ENCODE assay signal across 8 cellular contexts in genomic region chr12:6426882-6427671, GRCh38. TPM values are rescaled to one million over a fixed set of nuclear protein-coding genes. Genes with fewer than 3 reads are reported as not detected.
DNase-seq lines count a peak whose midpoint lies in the region; ATAC-seq and TF ChIP-seq lines count a peak whose summit lies in the region.

No MANE protein-coding gene starts in this region.

- H3K4me3 ChIP-seq in kidney epithelial cell (ENCODE audit: low read depth, low read length) (no peak overlapping the region), A673 (ENCODE audit: low read depth, low read length, poor library complexity, severe bottlenecking) (no peak overlapping the region)

- H3K27ac ChIP-seq in A673 (ENCODE audit: low read depth, low read length, poor library complexity, severe bottlenecking): no peak overlapping the region

- no peaks in the 10 kb centered on the region for H3K9me3 ChIP-seq in A673 (ENCODE audit: low read depth, low read length, poor library complexity, severe bottlenecking)

- BruUV-seq in A673 (replicated peaks; lab: Mats Ljungman, UMichigan): no TSS peak

- H3K4me1 ChIP-seq in A673 (ENCODE audit: insufficient read depth, low read length, poor library complexity, severe bottlenecking): peaks cover 19% of the 10 kb centered on the region

- peak; percentile 58 for ATAC-seq in GM18870 (IDR thresholded peaks at IDR 0.05; ENCODE audit: unreplicated experiment)
- peak; percentile 51 for ATAC-seq in HG03045 (IDR thresholded peaks at IDR 0.05; ENCODE audit: unreplicated experiment)

- POLR2A ChIA-PET in A673 (lab: Charles Lee; ENCODE audit: low non-redundant PET): no interaction called here

- intact Hi-C loops in A673 (cut with micrococcal nuclease; ENCODE audit: unreplicated experiment): no loop called here

- no peaks in the 10 kb centered on the region for H3K36me3 ChIP-seq in kidney epithelial cell (ENCODE audit: control insufficient read depth, insufficient read depth, low read length)
- no peaks in the 10 kb centered on the region for H3K36me3 ChIP-seq in A673 (ENCODE audit: insufficient read depth, low read length, poor library complexity, severe bottlenecking)

- H3K27me3 ChIP-seq in kidney epithelial cell (ENCODE audit: control insufficient read depth, insufficient read depth, low read length) (no peaks in the 10 kb centered on the region), A673 (replicated peaks; ENCODE audit: insufficient read depth, low read depth, low read length, poor library complexity) (no peaks in the 10 kb centered on the region)

- no peak for TF ChIP-seq CTCF in kidney epithelial cell (IDR thresholded peaks at IDR 0.05; ENCODE audit: insufficient read depth, low read length, poor library complexity, severe bottlenecking)
- TF ChIP-seq CTCF in A673 (conservative IDR thresholded peaks at IDR 0.05; ENCODE audit: low read depth, low read length): no peak

- CTCF ChIA-PET in A673 (lab: Charles Lee): no interaction called here

- peak; percentile 79 for DNase-seq in activated CD4-positive, alpha-beta T cell treated with anti-CD3 and anti-CD28 coated beads, Interleukin-2, amount 50 U/mL, for 1 hour
- DNase-seq in kidney epithelial cell (ENCODE audit: low read depth) (peak; percentile 61), SHP77 treated with DMSO at 0.1 percent for 48 hours (lab: John Stamatoyannopoulos, UW) (no peak), A673 (ENCODE audit: low spot score) (no peak), NCI-H2196 treated with DMSO at 0.1 percent for 48 hours (lab: John Stamatoyannopoulos, UW; ENCODE audit: unreplicated experiment) (no peak)
- peak; percentile 92 for DNase-seq in stimulated activated naive CD4-positive, alpha-beta T cell treated with Interleukin-2 at 50 U/mL for 16 hours (lab: John Stamatoyannopoulos, UW)

RNA-seq across cellular contexts. Expression of gene CD27, which starts 17.7 kb away (rescaled TPM):
- total RNA-seq in kidney epithelial cell (not detected in 2 replicates), A673 (2021) (not detected in 2 replicates)

RNA-seq across cellular contexts. Expression of gene TAPBPL, which starts 24.8 kb away (rescaled TPM):
- total RNA-seq in kidney epithelial cell (14.4 and 18.9 TPM in 2 replicates), A673 (2021) (6.9 and 7.4 TPM in 2 replicates)

RNA-seq across cellular contexts. Expression of gene LTBR, which starts 43.1 kb away (rescaled TPM):
- total RNA-seq in kidney epithelial cell (134 and 219 TPM in 2 replicates), A673 (2021) (25.7 and 27.5 TPM in 2 replicates)

RNA-seq across cellular contexts. Expression of gene VAMP1, which starts 43.4 kb away (rescaled TPM):
- total RNA-seq in kidney epithelial cell: 1.6 and 4.8 TPM in 2 replicates
- total RNA-seq in A673 (2021): 10.0 and 10.9 TPM in 2 replicates

RNA-seq across cellular contexts. Expression of gene SCNN1A, which starts 51.7 kb away (rescaled TPM):
- total RNA-seq in kidney epithelial cell: 10.4 and 11.1 TPM in 2 replicates
- not detected in 2 replicates for total RNA-seq in A673 (2021)

Comparison
In these comparisons a context has a peak if more than half of its experiments do, and no peak if none do; other contexts are left out.
1. DNase-seq: peak in activated CD4-positive, alpha-beta T cell treated with anti-CD3 and anti-CD28 coated beads, Interleukin-2, amount 50 U/mL, for 1 hour (single experiment), kidney epithelial cell (single experiment) and stimulated activated naive CD4-positive, alpha-beta T cell treated with Interleukin-2 at 50 U/mL for 16 hours (single experiment); none in SHP77 treated with DMSO at 0.1 percent for 48 hours (single experiment), A673 (single experiment) and NCI-H2196 treated with DMSO at 0.1 percent for 48 hours (single experiment).